26 cellular contexts compared by ENCODE assay signal in genomic region chr14:70645892-70646291, GRCh38. TPM values are rescaled to one million over a fixed set of nuclear protein-coding genes. Genes with fewer than 3 reads are reported as not detected.
A peak's percentile ranks its signal among the peaks of the same experiment; 100 is the strongest.
DNase-seq lines count a peak whose midpoint lies in the region; ATAC-seq and TF ChIP-seq lines count a peak whose summit lies in the region.
"Had no signal": no experiment of that assay in that cellular context is flagged by ENCODE, and none has a peak within 500 bp of the region (broad histone marks: within the 10 kb centered on the region; RNA-seq: fewer than 3 reads in every experiment).

No MANE protein-coding gene starts in this region.

- H3K36me3 ChIP-seq in HUES48 (ENCODE audit: control insufficient read depth, insufficient read depth, low read length), result no peaks in the 10 kb centered on the region; the same call in 1 of the 2 replicates
- H3K36me3 ChIP-seq: ascending aorta, BLaER1, neural progenitor cell, tibial artery had no signal

- POLR2A ChIA-PET in activated naive CD8-positive, alpha-beta T cell treated with anti-CD3 and anti-CD28 coated beads, Interleukin-2, amount 10 ng/mL, durations not matched to agents 7 days and 5 days (lab: Charles Lee), result interaction anchor here (0.6 to 7.1 kb wide), 3 partner anchors 12 to 130 kb away, joined by 3 to 176 read pairs (median 3); partner anchors contain the start of gene MED6

- H3K27ac ChIP-seq in HUES48 (ENCODE audit: low read depth, low read length), result peak overlapping the region; percentile 87
- H3K27ac ChIP-seq: 22Rv1, ascending aorta, BLaER1, GM23248, neural progenitor cell, tibial artery had no signal

- no peak for ATAC-seq in activated naive CD8-positive, alpha-beta T cell treated with anti-CD3 and anti-CD28 coated beads, Interleukin-2, amount 10 ng/mL, durations not matched to agents 7 days and 5 days (ENCODE audit: low read depth)
- ATAC-seq: stimulated activated effector memory CD8-positive, alpha-beta T cell treated with anti-CD3 and anti-CD28 coated beads, Interleukin-12 subunit alpha, Interleukin-12 subunit beta, amount 100 ng/mL, for 72 hours had no signal

- peaks cover 55% of the 10 kb centered on the region for H3K4me1 Mint-ChIP-seq in T-helper 2 cell treated with Interferon-gamma antibody and Interleukin-4, amounts not matched to agents 5 μg/mL and 100 μg/mL, for 36 hours (ENCODE audit: low read depth)
- H3K4me1 Mint-ChIP-seq in activated naive CD8-positive, alpha-beta T cell treated with anti-CD3 and anti-CD28 coated beads, Interleukin-2, amount 10 ng/mL, durations not matched to agents 7 days and 5 days, result peaks cover 38% of the 10 kb centered on the region

- no peaks in the 10 kb centered on the region for H3K9me3 ChIP-seq in HUES48 (ENCODE audit: control insufficient read depth, insufficient read depth, low read length)
- H3K9me3 ChIP-seq: ascending aorta, BLaER1, spleen, tibial artery had no signal

- H3K4me3 ChIP-seq in HUES48 (ENCODE audit: low read depth, low read length), result 0 out of 2 replicates have a peak overlapping the region, but pooled peaks have one; percentile 18
- H3K4me3 ChIP-seq: ascending aorta, BLaER1, GM23248, neural progenitor cell, spleen, tibial artery had no signal

- H3K36me3 Mint-ChIP-seq in T-helper 2 cell treated with Interferon-gamma antibody and Interleukin-4, amounts not matched to agents 5 μg/mL and 100 μg/mL, for 36 hours (ENCODE audit: low read depth), result peaks cover 31% of the 10 kb centered on the region
- peaks cover 32% of the 10 kb centered on the region for H3K36me3 Mint-ChIP-seq in activated naive CD8-positive, alpha-beta T cell treated with anti-CD3 and anti-CD28 coated beads, Interleukin-2, amount 10 ng/mL, durations not matched to agents 7 days and 5 days

- no peaks in the 10 kb centered on the region for H3K9me3 Mint-ChIP-seq in T-helper 2 cell treated with Interferon-gamma antibody and Interleukin-4, amounts not matched to agents 5 μg/mL and 100 μg/mL, for 36 hours
- H3K9me3 Mint-ChIP-seq in activated naive CD8-positive, alpha-beta T cell treated with anti-CD3 and anti-CD28 coated beads, Interleukin-2, amount 10 ng/mL, durations not matched to agents 7 days and 5 days, result peaks cover 2% of the 10 kb centered on the region
- H3K9me3 Mint-ChIP-seq: IgD-negative memory B cell; neural progenitor cell; stimulated activated effector memory CD8-positive, alpha-beta T cell treated with anti-CD3 and anti-CD28 coated beads, Interleukin-12 subunit alpha, Interleukin-12 subunit beta, amount 100 ng/mL, for 72 hours had no signal

- no peak overlapping the region for H3K27ac Mint-ChIP-seq in T-helper 2 cell treated with Interferon-gamma antibody and Interleukin-4, amounts not matched to agents 5 μg/mL and 100 μg/mL, for 36 hours
- peak overlapping the region; percentile 7 for H3K27ac Mint-ChIP-seq in activated naive CD8-positive, alpha-beta T cell treated with anti-CD3 and anti-CD28 coated beads, Interleukin-2, amount 10 ng/mL, durations not matched to agents 7 days and 5 days
- H3K27ac Mint-ChIP-seq: stimulated activated effector memory CD8-positive, alpha-beta T cell treated with anti-CD3 and anti-CD28 coated beads, Interleukin-12 subunit alpha, Interleukin-12 subunit beta, amount 100 ng/mL, for 72 hours had no signal

- H3K27me3 Mint-ChIP-seq in T-helper 2 cell treated with Interferon-gamma antibody and Interleukin-4, amounts not matched to agents 5 μg/mL and 100 μg/mL, for 36 hours (ENCODE audit: low read depth), result no peaks in the 10 kb centered on the region
- no peaks in the 10 kb centered on the region for H3K27me3 Mint-ChIP-seq in activated naive CD8-positive, alpha-beta T cell treated with anti-CD3 and anti-CD28 coated beads, Interleukin-2, amount 10 ng/mL, durations not matched to agents 7 days and 5 days
- H3K27me3 Mint-ChIP-seq: IgD-negative memory B cell had no signal

- no peak for TF ChIP-seq CTCF in GM10266 (IDR thresholded peaks at IDR 0.05; ENCODE audit: control insufficient read depth, insufficient read depth, low read depth, missing control alignments)

- peaks cover 54% of the 10 kb centered on the region for H3K4me1 ChIP-seq in HUES48 (ENCODE audit: control insufficient read depth, insufficient read depth, low read length)

- H3K9ac ChIP-seq in HUES48 (ENCODE audit: low read depth, low read length), result no peak overlapping the region; the same call in 1 of the 2 replicates
- H3K9ac ChIP-seq: BLaER1, GM23248, neural progenitor cell had no signal

- no peaks in the 10 kb centered on the region for H3K27me3 ChIP-seq in HUES48 (ENCODE audit: control insufficient read depth, insufficient read depth, low read length)
- H3K27me3 ChIP-seq: ascending aorta had no signal

- DNase-seq in T-helper 2 cell treated with Interferon-gamma antibody and Interleukin-4, amounts not matched to agents 5 μg/mL and 100 μg/mL, for 36 hours (ENCODE audit: low spot score), result no peak
- DNase-seq in T-helper 2 cell (no peak), islet precursor cell (peak; percentile 8), T-helper 1 cell (no peak), OCI-M1 (lab: John Stamatoyannopoulos, UW) (no peak), GM10266 (ENCODE audit: extremely low spot score) (no peak)
- no peak for DNase-seq in activated naive CD8-positive, alpha-beta T cell treated with anti-CD3 and anti-CD28 coated beads, Interleukin-2, amount 10 ng/mL, durations not matched to agents 7 days and 5 days
- DNase-seq: activated CD4-positive, alpha-beta T cell treated with anti-CD3 and anti-CD28 coated beads, Interleukin-2, amount 50 U/mL, for 48 hours; DMS153; GM23248; hypothalamus; mesenchymal stem cell; MM.1S; NCI-H1694 treated with DMSO at 0.1 percent for 48 hours; NCI-H446 treated with DMSO at 0.1 percent for 48 hours; NK-92 treated with Interleukin-12 subunit alpha and Interleukin-12 subunit beta, amount 100 ng/mL, for 24 hours; RPMI8226; spleen; tibial artery had no signal

- peak overlapping the region; percentile 81 for H3K4me3 Mint-ChIP-seq in T-helper 2 cell treated with Interferon-gamma antibody and Interleukin-4, amounts not matched to agents 5 μg/mL and 100 μg/mL, for 36 hours
- H3K4me3 Mint-ChIP-seq in activated naive CD8-positive, alpha-beta T cell treated with anti-CD3 and anti-CD28 coated beads, Interleukin-2, amount 10 ng/mL, durations not matched to agents 7 days and 5 days, result peak overlapping the region; percentile 47

RNA-seq across cellular contexts. Expression of gene TTC9, which starts 4.2 kb away (rescaled TPM):
- 10 to 100 TPM; 16.6 to 17.2 TPM for total RNA-seq in activated naive CD8-positive, alpha-beta T cell treated with anti-CD3 and anti-CD28 coated beads, Interleukin-2, amount 10 ng/mL, durations not matched to agents 7 days and 5 days
- total RNA-seq: ascending aorta, GM23248 had no signal

RNA-seq across cellular contexts. Expression of gene MED6, which starts 45.4 kb away (rescaled TPM):
- total RNA-seq in activated naive CD8-positive, alpha-beta T cell treated with anti-CD3 and anti-CD28 coated beads, Interleukin-2, amount 10 ng/mL, durations not matched to agents 7 days and 5 days, result 10 to 100 TPM; 52.8 to 55.6 TPM
